In genomic region chr6:44730771-44731391, GRCh38 we compare ENCODE assay signal across 16 cellular contexts.
DNase-seq lines count a peak whose midpoint lies in the region; ATAC-seq, FAIRE-seq and TF ChIP-seq lines count a peak whose summit lies in the region.
"Had no signal": no experiment of that assay in that cellular context is flagged by ENCODE, and none has a peak within 500 bp of the region (broad histone marks: within the 10 kb centered on the region; RNA-seq: fewer than 3 reads in every experiment).

No MANE protein-coding gene starts in this region.

- no peak for ATAC-seq in effector memory CD8-positive, alpha-beta T cell (replicated peaks)
- ATAC-seq in activated naive CD8-positive, alpha-beta T cell treated with anti-CD3 and anti-CD28 coated beads, Interleukin-2, amount 50 U/mL, for 24 hours, result no peak
- ATAC-seq: GM12878; HCT116; K562; stimulated activated memory B cell treated with anti-CD40 and anti-IgM and Interleukin-4, amounts not matched to agents 10 μg/mL and 1 μg/mL and 100 μg/mL, for 72 hours had no signal

- DNase-seq in ELF-1 (ENCODE audit: low read depth, low spot score) (peak; percentile 74), RPMI7951 (ENCODE audit: low read depth) (peak; percentile 82), foreskin fibroblast (peak; percentile 45 to 63), renal cortical epithelial cell (ENCODE audit: low read depth) (peak; percentile 73), D721Med (ENCODE audit: insufficient read length, low spot score) (no peak)
- DNase-seq in effector memory CD8-positive, alpha-beta T cell, result no peak
- no peak for DNase-seq in activated naive CD8-positive, alpha-beta T cell treated with anti-CD3 and anti-CD28 coated beads, Interleukin-2, amount 50 U/mL, for 24 hours
- no peak for DNase-seq in activated CD4-positive, alpha-beta T cell treated with anti-CD3 and anti-CD28 coated beads, Interleukin-2, amount 50 U/mL, for 1 hour
- DNase-seq: Calu3, NCI-H2029 had no signal

- H3K9me3 Mint-ChIP-seq in effector memory CD8-positive, alpha-beta T cell, result no peaks in the 10 kb centered on the region
- no peaks in the 10 kb centered on the region for H3K9me3 Mint-ChIP-seq in activated naive CD8-positive, alpha-beta T cell treated with anti-CD3 and anti-CD28 coated beads, Interleukin-2, amount 50 U/mL, for 24 hours
- H3K9me3 Mint-ChIP-seq: central memory CD8-positive, alpha-beta T cell; stimulated activated memory B cell treated with anti-CD40 and anti-IgM and Interleukin-4, amounts not matched to agents 10 μg/mL and 1 μg/mL and 100 μg/mL, for 72 hours had no signal

- FAIRE-seq in D721Med (lab: Jason Lieb, UNC), result no peak
- FAIRE-seq: GM12878, K562, keratinocyte had no signal

- no peaks in the 10 kb centered on the region for H3K36me3 Mint-ChIP-seq in effector memory CD8-positive, alpha-beta T cell (ENCODE audit: insufficient read depth)
- H3K36me3 Mint-ChIP-seq in activated naive CD8-positive, alpha-beta T cell treated with anti-CD3 and anti-CD28 coated beads, Interleukin-2, amount 50 U/mL, for 24 hours (ENCODE audit: low read depth), result no peaks in the 10 kb centered on the region
- H3K36me3 Mint-ChIP-seq: stimulated activated memory B cell treated with anti-CD40 and anti-IgM and Interleukin-4, amounts not matched to agents 10 μg/mL and 1 μg/mL and 100 μg/mL, for 72 hours had no signal

- H3K27me3 Mint-ChIP-seq in effector memory CD8-positive, alpha-beta T cell, result peaks cover 0 to 4% of the 10 kb centered on the region in 2 donors
- H3K27me3 Mint-ChIP-seq in activated naive CD8-positive, alpha-beta T cell treated with anti-CD3 and anti-CD28 coated beads, Interleukin-2, amount 50 U/mL, for 24 hours, result no peaks in the 10 kb centered on the region
- H3K27me3 Mint-ChIP-seq: central memory CD8-positive, alpha-beta T cell had no signal

- no peak overlapping the region for H3K27ac Mint-ChIP-seq in effector memory CD8-positive, alpha-beta T cell
- H3K27ac Mint-ChIP-seq in activated naive CD8-positive, alpha-beta T cell treated with anti-CD3 and anti-CD28 coated beads, Interleukin-2, amount 50 U/mL, for 24 hours, result no peak overlapping the region
- H3K27ac Mint-ChIP-seq: stimulated activated memory B cell treated with anti-CD40 and anti-IgM and Interleukin-4, amounts not matched to agents 10 μg/mL and 1 μg/mL and 100 μg/mL, for 72 hours had no signal

- H3K4me1 Mint-ChIP-seq in effector memory CD8-positive, alpha-beta T cell (ENCODE audit: low read depth in 2 of 2), result peaks cover 0 to 2% of the 10 kb centered on the region in 2 donors
- H3K4me1 Mint-ChIP-seq in activated naive CD8-positive, alpha-beta T cell treated with anti-CD3 and anti-CD28 coated beads, Interleukin-2, amount 50 U/mL, for 24 hours, result peaks cover 12% of the 10 kb centered on the region
- H3K4me1 Mint-ChIP-seq: central memory CD8-positive, alpha-beta T cell had no signal

- no peak overlapping the region for H3K4me3 ChIP-seq in foreskin fibroblast (ENCODE audit: low read depth in 1 of 2, low read length in 2 of 2)
- H3K4me3 ChIP-seq: GM12878, K562 had no signal

- H3K4me3 Mint-ChIP-seq in effector memory CD8-positive, alpha-beta T cell, result no peak overlapping the region
- no peak overlapping the region for H3K4me3 Mint-ChIP-seq in activated naive CD8-positive, alpha-beta T cell treated with anti-CD3 and anti-CD28 coated beads, Interleukin-2, amount 50 U/mL, for 24 hours
- H3K4me3 Mint-ChIP-seq: central memory CD8-positive, alpha-beta T cell; stimulated activated memory B cell treated with anti-CD40 and anti-IgM and Interleukin-4, amounts not matched to agents 10 μg/mL and 1 μg/mL and 100 μg/mL, for 72 hours had no signal

- no peak for TF ChIP-seq CTCF in foreskin fibroblast (IDR thresholded peaks at IDR 0.05; ENCODE audit: low read depth, low read length)
- no peak for TF ChIP-seq CTCF in D721Med (IDR thresholded peaks at IDR 0.05; ENCODE audit: insufficient read depth, missing control alignments)

Comparison
In these comparisons a context has a peak if more than half of its experiments do, and no peak if none do; other contexts are left out.
1. DNase-seq: peak in ELF-1 (single experiment), RPMI7951 (single experiment), foreskin fibroblast (2 of 2) and renal cortical epithelial cell (single experiment); none in effector memory CD8-positive, alpha-beta T cell (0 of 3), activated naive CD8-positive, alpha-beta T cell treated with anti-CD3 and anti-CD28 coated beads, Interleukin-2, amount 50 U/mL, for 24 hours (single experiment), D721Med (single experiment) and activated CD4-positive, alpha-beta T cell treated with anti-CD3 and anti-CD28 coated beads, Interleukin-2, amount 50 U/mL, for 1 hour (single experiment).